In genomic region chr6:148881593-148882311, GRCh38 we compare ENCODE assay signal across 19 cellular contexts.
"Had no signal": no experiment of that assay in that cellular context is flagged by ENCODE, and none has a peak within 500 bp of the region (broad histone marks: within the 10 kb centered on the region; RNA-seq: fewer than 3 reads in every experiment).

No MANE protein-coding gene starts in this region.

- H3K4me3 ChIP-seq: SJSA1, SK-N-MC had no signal

- DNase-seq: KBM-7, MV-4-11, NCI-H1048, NCI-H1105 treated with DMSO at 0.1 percent for 48 hours, NCI-H1417 treated with DMSO at 0.1 percent for 48 hours, NCI-H146, NCI-H1694 treated with DMSO at 0.1 percent for 48 hours, NCI-H1930, NCI-H2081, NCI-H2107, NCI-H2227 treated with DMSO at 0.1 percent for 48 hours, NCI-H524, NCI-H526 treated with DMSO at 0.1 percent for 48 hours, NCI-H748 treated with DMSO at 0.1 percent for 48 hours, Right ventricle myocardium superior, RPMI8226, SIG-M5 had no signal

- H3K27me3 ChIP-seq: SJSA1 had no signal

- H3K36me3 ChIP-seq: SJSA1 had no signal

- H3K27ac ChIP-seq: SJSA1, SK-N-MC had no signal

- H3K9me3 ChIP-seq: SJSA1 had no signal
